37 cellular contexts compared by ENCODE assay signal in the genomic region with DNA sequence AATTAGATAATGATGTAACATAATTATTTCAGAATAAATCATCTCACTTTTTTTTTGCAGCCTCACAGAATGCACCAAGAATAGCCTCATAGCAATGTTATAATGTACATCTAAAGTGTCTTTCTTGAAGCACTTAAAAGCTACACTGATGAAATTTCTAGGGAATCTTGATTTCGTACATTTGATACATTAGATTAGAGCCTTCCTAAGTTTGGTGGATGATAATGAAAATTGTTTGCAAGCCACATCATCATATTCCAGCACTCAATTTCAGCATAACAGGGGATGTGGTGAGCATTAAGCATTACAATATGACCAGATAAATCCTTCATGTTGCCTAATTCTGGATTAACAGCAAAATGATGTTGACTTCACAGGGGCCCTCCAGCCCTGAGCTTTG. TPM values are rescaled to one million over a fixed set of nuclear protein-coding genes. Genes with fewer than 3 reads are reported as not detected.
"Had no signal": no experiment of that assay in that cellular context is flagged by ENCODE, and none has a peak within 500 bp of the region (broad histone marks: within the 10 kb centered on the region; RNA-seq: fewer than 3 reads in every experiment).

No MANE protein-coding gene starts in this region.

- H3K27me3 ChIP-seq: adrenal gland, ascending aorta, breast epithelium, cardiac muscle cell, gastroesophageal sphincter had no signal

- DNase-seq: activated CD4-positive, alpha-beta memory T cell treated with anti-CD3 and anti-CD28 coated beads for 36 hours; activated CD4-positive, alpha-beta T cell treated with anti-CD3 and anti-CD28 coated beads for 36 hours; activated CD4-positive, alpha-beta T cell treated with anti-CD3 and anti-CD28 coated beads, Interleukin-2, amount 10 ng/mL, durations not matched to agents 24 days and 14 days; activated CD4-positive, CD25-positive, alpha-beta regulatory T cell; activated CD4-positive, CD25-positive, alpha-beta regulatory T cell treated with anti-CD3 and anti-CD28 coated beads, Interleukin-2, amount 50 U/mL, for 72 hours; activated CD8-positive, alpha-beta memory T cell treated with anti-CD3 and anti-CD28 coated beads, Interleukin-2, amount 10 ng/mL, durations not matched to agents 7 days and 5 days; activated CD8-positive, alpha-beta memory T cell treated with anti-CD3 and anti-CD28 coated beads, Interleukin-2, amount 50 U/mL, for 4 hours; activated CD8-positive, alpha-beta T cell treated with anti-CD3 and anti-CD28 coated beads, Interleukin-2, amount 10 ng/mL, durations not matched to agents 7 days and 5 days; activated gamma-delta T cell; activated naive CD4-positive, alpha-beta T cell; activated naive CD4-positive, alpha-beta T cell treated with anti-CD3 and anti-CD28 coated beads, Interleukin-2, amount 10 ng/mL, durations not matched to agents 7 days and 5 days; activated T-cell treated with anti-CD3 and anti-CD28 coated beads, Interleukin-2, amount 50 U/mL, for 1 hour; activated T-cell treated with anti-CD3 and anti-CD28 coated beads, Interleukin-2, amount 50 U/mL, for 48 hours; adrenal gland; effector CD4-positive, alpha-beta T cell; effector memory CD8-positive, alpha-beta T cell; esophagus squamous epithelium; foreskin melanocyte; head of caudate nucleus; T-helper 1 cell; T-helper 17 cell had no signal

- H3K9me3 ChIP-seq: adrenal gland, ascending aorta, breast epithelium, esophagus squamous epithelium, gastroesophageal sphincter had no signal

- H3K36me3 ChIP-seq: adrenal gland, ascending aorta, breast epithelium, cardiac muscle cell, esophagus squamous epithelium, gastroesophageal sphincter had no signal

- H3K4me3 ChIP-seq: adrenal gland, ascending aorta, breast epithelium, cardiac muscle cell, coronary artery, esophagus squamous epithelium, gastroesophageal sphincter had no signal

- H3K27ac Mint-ChIP-seq: activated CD4-positive, alpha-beta memory T cell treated with anti-CD3 and anti-CD28 coated beads for 36 hours; activated CD4-positive, alpha-beta T cell treated with anti-CD3 and anti-CD28 coated beads for 36 hours; activated CD4-positive, alpha-beta T cell treated with anti-CD3 and anti-CD28 coated beads, Interleukin-2, amount 10 ng/mL, durations not matched to agents 24 days and 14 days; activated CD8-positive, alpha-beta memory T cell treated with anti-CD3 and anti-CD28 coated beads, Interleukin-2, amount 10 ng/mL, durations not matched to agents 7 days and 5 days; activated CD8-positive, alpha-beta T cell treated with anti-CD3 and anti-CD28 coated beads, Interleukin-2, amount 10 ng/mL, durations not matched to agents 7 days and 5 days; activated naive CD4-positive, alpha-beta T cell treated with anti-CD3 and anti-CD28 coated beads, Interleukin-2, amount 10 ng/mL, durations not matched to agents 7 days and 5 days; activated naive CD4-positive, alpha-beta T cell treated with anti-CD3 and anti-CD28 coated beads, Interleukin-2, amount 50 U/mL, for 72 hours; activated T-helper 1 cell treated with anti-CD3 and anti-CD28 coated beads, Interleukin-12 subunit alpha, Interleukin-12 subunit beta, Interleukin-2, Interleukin-4 antibody, amounts not matched to agents 30 ng/mL and 10 ng/mL and 1 ng/mL, durations not matched to agents 14 hours and 24 hours and 36 hours; activated T-helper 2 cell treated with anti-CD3 and anti-CD28 coated beads, Interferon-gamma antibody, Interleukin-2, Interleukin-4, amounts not matched to agents 10 μg/mL and 5 μg/mL and 100 μg/mL, durations not matched to agents 14 hours and 24 hours and 36 hours; dendritic cell treated with granulocyte-macrophage colony-stimulating factor and Interleukin-4, amounts not matched to agents 40 ng/mL and 50 ng/mL, for 4 days; effector memory CD8-positive, alpha-beta T cell; T-helper 17 cell; T-helper 2 cell treated with Interferon-gamma antibody and Interleukin-4, amounts not matched to agents 5 μg/mL and 100 μg/mL, for 36 hours had no signal

- H3K36me3 Mint-ChIP-seq: activated CD4-positive, alpha-beta memory T cell treated with anti-CD3 and anti-CD28 coated beads for 36 hours; activated CD8-positive, alpha-beta memory T cell treated with anti-CD3 and anti-CD28 coated beads, Interleukin-2, amount 10 ng/mL, durations not matched to agents 7 days and 5 days; activated naive CD4-positive, alpha-beta T cell treated with anti-CD3 and anti-CD28 coated beads, Interleukin-2, amount 10 ng/mL, durations not matched to agents 7 days and 5 days; activated naive CD4-positive, alpha-beta T cell treated with anti-CD3 and anti-CD28 coated beads, Interleukin-2, amount 50 U/mL, for 72 hours; brain had no signal

- H3K4me1 Mint-ChIP-seq: activated CD4-positive, alpha-beta T cell treated with anti-CD3 and anti-CD28 coated beads, Interleukin-2, amount 10 ng/mL, durations not matched to agents 24 days and 14 days had no signal

- ATAC-seq: activated CD4-positive, alpha-beta T cell treated with anti-CD3 and anti-CD28 coated beads for 36 hours; activated CD8-positive, alpha-beta memory T cell treated with anti-CD3 and anti-CD28 coated beads, Interleukin-2, amount 10 ng/mL, durations not matched to agents 7 days and 5 days; activated naive CD4-positive, alpha-beta T cell treated with anti-CD3 and anti-CD28 coated beads, Interleukin-2, amount 50 U/mL, for 72 hours; gastroesophageal sphincter had no signal

- H3K4me1 ChIP-seq: adrenal gland, breast epithelium had no signal

- H3K27ac ChIP-seq: adrenal gland, ascending aorta, breast epithelium, cardiac muscle cell, coronary artery, epithelial cell of prostate, esophagus squamous epithelium, gastroesophageal sphincter had no signal

- H3K9me3 Mint-ChIP-seq: activated CD4-positive, alpha-beta memory T cell treated with anti-CD3 and anti-CD28 coated beads for 36 hours; activated CD4-positive, alpha-beta T cell treated with anti-CD3 and anti-CD28 coated beads, Interleukin-2, amount 10 ng/mL, durations not matched to agents 24 days and 14 days; activated naive CD4-positive, alpha-beta T cell treated with anti-CD3 and anti-CD28 coated beads, Interleukin-2, amount 10 ng/mL, durations not matched to agents 7 days and 5 days; activated naive CD4-positive, alpha-beta T cell treated with anti-CD3 and anti-CD28 coated beads, Interleukin-2, amount 50 U/mL, for 72 hours; activated T-helper 1 cell treated with anti-CD3 and anti-CD28 coated beads, Interleukin-12 subunit alpha, Interleukin-12 subunit beta, Interleukin-2, Interleukin-4 antibody, amounts not matched to agents 30 ng/mL and 10 ng/mL and 1 ng/mL, durations not matched to agents 14 hours and 24 hours and 36 hours; activated T-helper 2 cell treated with anti-CD3 and anti-CD28 coated beads, Interferon-gamma antibody, Interleukin-2, Interleukin-4, amounts not matched to agents 10 μg/mL and 5 μg/mL and 100 μg/mL, durations not matched to agents 14 hours and 24 hours and 36 hours; central memory CD8-positive, alpha-beta T cell; dendritic cell treated with granulocyte-macrophage colony-stimulating factor and Interleukin-4, amounts not matched to agents 40 ng/mL and 50 ng/mL, for 4 days; effector memory CD8-positive, alpha-beta T cell; T-helper 2 cell treated with Interferon-gamma antibody and Interleukin-4, amounts not matched to agents 5 μg/mL and 100 μg/mL, for 36 hours had no signal

- H3K4me3 Mint-ChIP-seq: activated CD4-positive, alpha-beta memory T cell treated with anti-CD3 and anti-CD28 coated beads for 36 hours; activated CD4-positive, alpha-beta T cell treated with anti-CD3 and anti-CD28 coated beads for 36 hours; activated CD4-positive, alpha-beta T cell treated with anti-CD3 and anti-CD28 coated beads, Interleukin-2, amount 10 ng/mL, durations not matched to agents 24 days and 14 days; activated CD8-positive, alpha-beta memory T cell treated with anti-CD3 and anti-CD28 coated beads, Interleukin-2, amount 10 ng/mL, durations not matched to agents 7 days and 5 days; activated CD8-positive, alpha-beta T cell treated with anti-CD3 and anti-CD28 coated beads, Interleukin-2, amount 10 ng/mL, durations not matched to agents 7 days and 5 days; activated naive CD4-positive, alpha-beta T cell treated with anti-CD3 and anti-CD28 coated beads, Interleukin-2, amount 10 ng/mL, durations not matched to agents 7 days and 5 days; activated T-helper 1 cell treated with anti-CD3 and anti-CD28 coated beads, Interleukin-12 subunit alpha, Interleukin-12 subunit beta, Interleukin-2, Interleukin-4 antibody, amounts not matched to agents 30 ng/mL and 10 ng/mL and 1 ng/mL, durations not matched to agents 14 hours and 24 hours and 36 hours; central memory CD8-positive, alpha-beta T cell; dendritic cell treated with granulocyte-macrophage colony-stimulating factor and Interleukin-4, amounts not matched to agents 40 ng/mL and 50 ng/mL, for 4 days; effector memory CD8-positive, alpha-beta T cell; T-helper 17 cell; T-helper 2 cell treated with Interferon-gamma antibody and Interleukin-4, amounts not matched to agents 5 μg/mL and 100 μg/mL, for 36 hours had no signal

RNA-seq across cellular contexts. Expression of a gene that starts 9.7 kb away (rescaled TPM):
- total RNA-seq: activated CD4-positive, alpha-beta memory T cell treated with anti-CD3 and anti-CD28 coated beads for 36 hours; activated CD4-positive, alpha-beta T cell treated with anti-CD3 and anti-CD28 coated beads for 36 hours; activated CD4-positive, alpha-beta T cell treated with anti-CD3 and anti-CD28 coated beads, Interleukin-2, amount 10 ng/mL, durations not matched to agents 24 days and 14 days; activated CD8-positive, alpha-beta memory T cell treated with anti-CD3 and anti-CD28 coated beads for 36 hours; activated CD8-positive, alpha-beta memory T cell treated with anti-CD3 and anti-CD28 coated beads, Interleukin-2, amount 10 ng/mL, durations not matched to agents 7 days and 5 days; activated CD8-positive, alpha-beta T cell treated with anti-CD3 and anti-CD28 coated beads, Interleukin-2, amount 10 ng/mL, durations not matched to agents 7 days and 5 days; activated naive CD4-positive, alpha-beta T cell treated with anti-CD3 and anti-CD28 coated beads, Interleukin-2, amount 50 U/mL, for 72 hours; activated T-helper 1 cell treated with anti-CD3 and anti-CD28 coated beads, Interleukin-12 subunit alpha, Interleukin-12 subunit beta, Interleukin-2, Interleukin-4 antibody, amounts not matched to agents 30 ng/mL and 10 ng/mL and 1 ng/mL, durations not matched to agents 14 hours and 24 hours and 36 hours; activated T-helper 2 cell treated with anti-CD3 and anti-CD28 coated beads, Interferon-gamma antibody, Interleukin-2, Interleukin-4, amounts not matched to agents 10 μg/mL and 5 μg/mL and 100 μg/mL, durations not matched to agents 14 hours and 24 hours and 36 hours; endothelial cell of umbilical vein; fibroblast of villous mesenchyme; T-helper 17 cell had no signal
- polyA plus RNA-seq: endothelial cell of umbilical vein had no signal

RNA-seq across cellular contexts. Expression of a gene that starts 47.5 kb away (rescaled TPM):
- total RNA-seq: activated CD4-positive, alpha-beta memory T cell treated with anti-CD3 and anti-CD28 coated beads for 36 hours; activated CD4-positive, alpha-beta T cell treated with anti-CD3 and anti-CD28 coated beads for 36 hours; activated CD4-positive, alpha-beta T cell treated with anti-CD3 and anti-CD28 coated beads, Interleukin-2, amount 10 ng/mL, durations not matched to agents 24 days and 14 days; activated CD8-positive, alpha-beta memory T cell treated with anti-CD3 and anti-CD28 coated beads for 36 hours; activated CD8-positive, alpha-beta memory T cell treated with anti-CD3 and anti-CD28 coated beads, Interleukin-2, amount 10 ng/mL, durations not matched to agents 7 days and 5 days; activated CD8-positive, alpha-beta T cell treated with anti-CD3 and anti-CD28 coated beads, Interleukin-2, amount 10 ng/mL, durations not matched to agents 7 days and 5 days; activated T-helper 1 cell treated with anti-CD3 and anti-CD28 coated beads, Interleukin-12 subunit alpha, Interleukin-12 subunit beta, Interleukin-2, Interleukin-4 antibody, amounts not matched to agents 30 ng/mL and 10 ng/mL and 1 ng/mL, durations not matched to agents 14 hours and 24 hours and 36 hours; activated T-helper 2 cell treated with anti-CD3 and anti-CD28 coated beads, Interferon-gamma antibody, Interleukin-2, Interleukin-4, amounts not matched to agents 10 μg/mL and 5 μg/mL and 100 μg/mL, durations not matched to agents 14 hours and 24 hours and 36 hours; endothelial cell of umbilical vein had no signal
- polyA plus RNA-seq: endothelial cell of umbilical vein had no signal
